In genomic region chr2:70822843-70823629, GRCh38 we compare ENCODE assay signal across 19 cellular contexts. TPM values are rescaled to one million over a fixed set of nuclear protein-coding genes. Genes with fewer than 3 reads are reported as not detected.
"Had no signal": no experiment of that assay in that cellular context is flagged by ENCODE, and none has a peak within 500 bp of the region (broad histone marks: within the 10 kb centered on the region; RNA-seq: fewer than 3 reads in every experiment).

No MANE protein-coding gene starts in this region.

- H3K9me3 Mint-ChIP-seq: activated T-cell treated with anti-CD3 and anti-CD28 coated beads, Interleukin-2, amount 50 U/mL, for 4 hours; mesothelial cell of epicardium; neural progenitor cell had no signal

- H3K4me3 Mint-ChIP-seq: activated naive CD8-positive, alpha-beta T cell; activated T-cell treated with anti-CD3 and anti-CD28 coated beads, Interleukin-2, amount 50 U/mL, for 4 hours; mesothelial cell of epicardium; neural progenitor cell had no signal

- H3K27ac Mint-ChIP-seq: activated naive CD8-positive, alpha-beta T cell; mesothelial cell of epicardium; neural progenitor cell had no signal

- DNase-seq: activated effector memory CD4-positive, alpha-beta T cell treated with anti-CD3 and anti-CD28 coated beads, Interleukin-2, amount 50 U/mL, for 16 hours; activated T-cell treated with anti-CD3 and anti-CD28 coated beads, Interleukin-2, amount 50 U/mL, for 4 hours; anterior cingulate cortex; foreskin melanocyte; lower lobe of right lung; ovary; SJCRH30; stomach; testis had no signal

- ATAC-seq: activated T-cell treated with anti-CD3 and anti-CD28 coated beads, Interleukin-2, amount 50 U/mL, for 4 hours; sciatic nerve had no signal

- H3K36me3 Mint-ChIP-seq: activated naive CD8-positive, alpha-beta T cell; mesothelial cell of epicardium; neural progenitor cell had no signal

- H3K4me1 Mint-ChIP-seq: neural progenitor cell had no signal

- H3K27me3 Mint-ChIP-seq: activated naive CD8-positive, alpha-beta T cell had no signal

RNA-seq across cellular contexts. Expression of gene CLEC4F, which starts 2.6 kb away (rescaled TPM):
- total RNA-seq: activated CD8-positive, alpha-beta memory T cell treated with anti-CD3 and anti-CD28 coated beads for 36 hours; activated T-cell treated with anti-CD3 and anti-CD28 coated beads, Interleukin-2, amount 50 U/mL, for 4 hours; fibroblast of lung; mesothelial cell of epicardium; pulmonary artery endothelial cell; SJCRH30; T-helper 2 cell treated with Interferon-gamma antibody and Interleukin-4, amounts not matched to agents 100 ng/mL and 5 ng/mL, for 36 hours had no signal

RNA-seq across cellular contexts. Expression of gene CD207, which starts 12.6 kb away (rescaled TPM):
- total RNA-seq: activated CD8-positive, alpha-beta memory T cell treated with anti-CD3 and anti-CD28 coated beads for 36 hours; activated T-cell treated with anti-CD3 and anti-CD28 coated beads, Interleukin-2, amount 50 U/mL, for 4 hours; fibroblast of lung; mesothelial cell of epicardium; pulmonary artery endothelial cell; SJCRH30; stomach; T-helper 2 cell treated with Interferon-gamma antibody and Interleukin-4, amounts not matched to agents 100 ng/mL and 5 ng/mL, for 36 hours had no signal

RNA-seq across cellular contexts. Expression of gene FIGLA, which starts 32.6 kb away (rescaled TPM):
- total RNA-seq: activated CD8-positive, alpha-beta memory T cell treated with anti-CD3 and anti-CD28 coated beads for 36 hours; activated T-cell treated with anti-CD3 and anti-CD28 coated beads, Interleukin-2, amount 50 U/mL, for 4 hours; dermis microvascular lymphatic vessel endothelial cell; fibroblast of lung; lower lobe of right lung; mesothelial cell of epicardium; pulmonary artery endothelial cell; SJCRH30; stomach; T-helper 2 cell treated with Interferon-gamma antibody and Interleukin-4, amounts not matched to agents 100 ng/mL and 5 ng/mL, for 36 hours; ureter had no signal
